Comparison of ENCODE assay signal across 19 cellular contexts in genomic region chr4:140963883-140964282, GRCh38.
DNase-seq lines count a peak whose midpoint lies in the region; FAIRE-seq and TF ChIP-seq lines count a peak whose summit lies in the region.
"Had no signal": no experiment of that assay in that cellular context is flagged by ENCODE, and none has a peak within 500 bp of the region (broad histone marks: within the 10 kb centered on the region; RNA-seq: fewer than 3 reads in every experiment).

No MANE protein-coding gene starts in this region.

- TF ChIP-seq CTCF in VCaP (conservative IDR thresholded peaks at IDR 0.05), result no peak
- TF ChIP-seq CTCF in tibial nerve (IDR thresholded peaks at IDR 0.05), result no peak
- TF ChIP-seq CTCF in A673 (conservative IDR thresholded peaks at IDR 0.05; ENCODE audit: low read depth, low read length), result no peak

- no peak overlapping the region for H3K4me3 ChIP-seq in tibial nerve
- no peak overlapping the region for H3K4me3 ChIP-seq in A673 (ENCODE audit: low read depth, low read length, poor library complexity, severe bottlenecking)
- H3K4me3 ChIP-seq: BLaER1 treated with 17β-estradiol and CSF1 and Interleukin-3, amounts not matched to agents 10 nM and 100 nM had no signal

- no TSS peak for BruUV-seq in A673 (replicated peaks; lab: Mats Ljungman, UMichigan)

- H3K27ac ChIP-seq in VCaP, result peak overlapping the region; percentile 31
- H3K27ac ChIP-seq in tibial nerve, result no peak overlapping the region
- H3K27ac ChIP-seq in A673 (ENCODE audit: low read depth, low read length, poor library complexity, severe bottlenecking), result no peak overlapping the region
- H3K27ac ChIP-seq: BLaER1 treated with 17β-estradiol and CSF1 and Interleukin-3, amounts not matched to agents 10 nM and 100 nM; C4-2B had no signal

- H3K36me3 ChIP-seq in tibial nerve, result no peaks in the 10 kb centered on the region
- no peaks in the 10 kb centered on the region for H3K36me3 ChIP-seq in A673 (ENCODE audit: insufficient read depth, low read length, poor library complexity, severe bottlenecking)
- H3K36me3 ChIP-seq: BLaER1 treated with 17β-estradiol and CSF1 and Interleukin-3, amounts not matched to agents 10 nM and 100 nM had no signal

- 92 to 96% methylated on average over 1 of the region's 1 CpG for WGBS in tibial nerve, 2 donors

- no peak for TF ChIP-seq POLR2A in tibial nerve (IDR thresholded peaks at IDR 0.05)

- H3K27me3 ChIP-seq in tibial nerve, result no peaks in the 10 kb centered on the region
- H3K27me3 ChIP-seq in A673 (replicated peaks; ENCODE audit: insufficient read depth, low read depth, low read length, poor library complexity), result no peaks in the 10 kb centered on the region
- H3K27me3 ChIP-seq: BLaER1 treated with 17β-estradiol and CSF1 and Interleukin-3, amounts not matched to agents 10 nM and 100 nM had no signal

- CTCF ChIA-PET in A673 (lab: Charles Lee), result no interaction called here

- intact Hi-C loops in A673 (cut with micrococcal nuclease; ENCODE audit: unreplicated experiment), result no loop called here

- no peak for DNase-seq in NCI-H1436 treated with DMSO at 0.1 percent for 48 hours (lab: John Stamatoyannopoulos, UW)
- no peak for DNase-seq in tibial nerve (ENCODE audit: low spot score in 2 of 2)
- no peak for DNase-seq in A673 (ENCODE audit: low spot score)
- DNase-seq: 8988T; AML-193; Caco-2; Calu3; CD4-positive, alpha-beta T cell; CD8-positive, alpha-beta T cell; DMS79 treated with DMSO at 0.1 percent for 48 hours; GF-D8 had no signal

- no peaks in the 10 kb centered on the region for H3K4me1 ChIP-seq in tibial nerve
- no peaks in the 10 kb centered on the region for H3K4me1 ChIP-seq in A673 (ENCODE audit: insufficient read depth, low read length, poor library complexity, severe bottlenecking)
- H3K4me1 ChIP-seq: BLaER1 treated with 17β-estradiol and CSF1 and Interleukin-3, amounts not matched to agents 10 nM and 100 nM; Caco-2 had no signal

- TF ChIP-seq EP300 in tibial nerve (IDR thresholded peaks at IDR 0.05), result no peak

- POLR2A ChIA-PET in A673 (lab: Charles Lee; ENCODE audit: low non-redundant PET), result no interaction called here

- FAIRE-seq in endometrium (lab: Jason Lieb, UNC), result peak; percentile 81
- FAIRE-seq: D721Med, G401.6, GM12891, GM19239 had no signal

- no peaks in the 10 kb centered on the region for H3K9me3 ChIP-seq in tibial nerve
- no peaks in the 10 kb centered on the region for H3K9me3 ChIP-seq in A673 (ENCODE audit: low read depth, low read length, poor library complexity, severe bottlenecking)
- H3K9me3 ChIP-seq: BLaER1 treated with 17β-estradiol and CSF1 and Interleukin-3, amounts not matched to agents 10 nM and 100 nM; Caco-2 had no signal
